In genomic region chr12:123435636-123436016, GRCh38 we compare ENCODE assay signal across 8 cellular contexts. TPM values are rescaled to one million over a fixed set of nuclear protein-coding genes. Genes with fewer than 3 reads are reported as not detected.
DNase-seq lines count a peak whose midpoint lies in the region; ATAC-seq and TF ChIP-seq lines count a peak whose summit lies in the region.

No MANE protein-coding gene starts in this region.

- in situ Hi-C loops in astrocyte of the spinal cord (cut with HindIII; ENCODE audit: low sequenced_read_pairs) = no loop called here

- no peaks in the 10 kb centered on the region for H3K27me3 Mint-ChIP-seq in activated CD8-positive, alpha-beta memory T cell treated with anti-CD3 and anti-CD28 coated beads, Interleukin-2, amount 10 ng/mL, durations not matched to agents 7 days and 5 days

- H3K4me3 Mint-ChIP-seq in activated CD8-positive, alpha-beta memory T cell treated with anti-CD3 and anti-CD28 coated beads, Interleukin-2, amount 10 ng/mL, durations not matched to agents 7 days and 5 days = peak overlapping the region; percentile 89

- CTCF ChIA-PET in activated CD8-positive, alpha-beta memory T cell treated with anti-CD3 and anti-CD28 coated beads, Interleukin-2, amount 10 ng/mL, durations not matched to agents 7 days and 5 days (lab: Charles Lee) = interaction anchor here (0.8 to 3.6 kb wide), 8 partner anchors 8 to 70 kb away, joined by 3 to 15 read pairs (median 6); partner anchors contain the start of genes KMT5A and SNRNP35

- TF ChIP-seq CTCF in astrocyte of the spinal cord (IDR thresholded peaks at IDR 0.05; ENCODE audit: low read depth, low read length) = no peak
- TF ChIP-seq CTCF in lower leg skin (IDR thresholded peaks at IDR 0.05) = no peak
- TF ChIP-seq CTCF in tibial artery (IDR thresholded peaks at IDR 0.05) = no peak

- no peaks in the 10 kb centered on the region for H3K27me3 ChIP-seq in tibial artery

- H3K4me1 Mint-ChIP-seq in activated CD8-positive, alpha-beta memory T cell treated with anti-CD3 and anti-CD28 coated beads, Interleukin-2, amount 10 ng/mL, durations not matched to agents 7 days and 5 days = peaks cover 43% of the 10 kb centered on the region

- no peaks in the 10 kb centered on the region for H3K9me3 Mint-ChIP-seq in activated CD8-positive, alpha-beta memory T cell treated with anti-CD3 and anti-CD28 coated beads, Interleukin-2, amount 10 ng/mL, durations not matched to agents 7 days and 5 days (ENCODE audit: low read depth)

- H3K4me1 ChIP-seq in tibial artery = peaks cover 0 to 45% (median 29%) of the 10 kb centered on the region in 4 donors

- WGBS in lower leg skin, 2 donors = 43 to 48% methylated on average over 5 of the region's 5 CpGs

- H3K9me3 ChIP-seq in tibial artery = no peaks in the 10 kb centered on the region

- no peak for DNase-seq in activated CD8-positive, alpha-beta memory T cell treated with anti-CD3 and anti-CD28 coated beads, Interleukin-2, amount 10 ng/mL, durations not matched to agents 7 days and 5 days
- no peak for DNase-seq in activated CD8-positive, alpha-beta memory T cell treated with anti-CD3 and anti-CD28 coated beads, Interleukin-2, amount 50 U/mL, for 48 hours
- no peak for DNase-seq in astrocyte of the spinal cord (ENCODE audit: low read depth, low spot score)
- DNase-seq in lower leg skin (ENCODE audit: low spot score in 2 of 2) = no peak
- DNase-seq in tibial artery = no peak
- no peak for DNase-seq in putamen (ENCODE audit: low spot score)
- no peak for DNase-seq in cortex of kidney (lab: John Stamatoyannopoulos, UW)

- no peak for TF ChIP-seq POLR2A in lower leg skin (IDR thresholded peaks at IDR 0.05)

- peaks cover 5 to 13% (median 9%) of the 10 kb centered on the region in 3 donors for H3K36me3 ChIP-seq in tibial artery

- intact Hi-C loops in lower leg skin (cut with DNase I; ENCODE audit: low total_unique reads) (no loop called here), tibial artery (cut with DNase I; ENCODE audit: low total_unique reads) (loop anchor here (5.0 kb wide), 1 partner anchor 147 kb away; the partner anchor contains the start of gene TMED2)

- peak overlapping the region; percentile 95 for H3K27ac Mint-ChIP-seq in activated CD8-positive, alpha-beta memory T cell treated with anti-CD3 and anti-CD28 coated beads, Interleukin-2, amount 10 ng/mL, durations not matched to agents 7 days and 5 days

- peaks cover 13% of the 10 kb centered on the region for H3K36me3 Mint-ChIP-seq in activated CD8-positive, alpha-beta memory T cell treated with anti-CD3 and anti-CD28 coated beads, Interleukin-2, amount 10 ng/mL, durations not matched to agents 7 days and 5 days

- H3K27ac ChIP-seq in tibial artery = peak overlapping the region; percentile 90 to 94

- peak overlapping the region; percentile 86 for H3K4me3 ChIP-seq in astrocyte of the spinal cord (ENCODE audit: low read depth, low read length)
- peak overlapping the region; percentile 93 for H3K4me3 ChIP-seq in lower leg skin (ENCODE audit: low read depth, poor library complexity, severe bottlenecking)
- peak overlapping the region; percentile 90 for H3K4me3 ChIP-seq in tibial artery

- ATAC-seq in activated CD8-positive, alpha-beta memory T cell treated with anti-CD3 and anti-CD28 coated beads, Interleukin-2, amount 10 ng/mL, durations not matched to agents 7 days and 5 days = no peak
- ATAC-seq in GM21526 (IDR thresholded peaks at IDR 0.05; ENCODE audit: low FRiP score, unreplicated experiment) = no peak

RNA-seq across cellular contexts. Expression of gene RILPL2, which starts 0.9 kb away (rescaled TPM):
- total RNA-seq in activated CD8-positive, alpha-beta memory T cell treated with anti-CD3 and anti-CD28 coated beads, Interleukin-2, amount 10 ng/mL, durations not matched to agents 7 days and 5 days = 10 to 100 TPM in 1 of 2 experiments, 1 to 10 TPM in 1; 6.3 to 11.3 TPM
- total RNA-seq in lower leg skin = 1 to 10 TPM; 2.8 to 5.6 (median 4.2) TPM

RNA-seq across cellular contexts. Expression of gene SNRNP35, which starts 22.3 kb away (rescaled TPM):
- total RNA-seq in activated CD8-positive, alpha-beta memory T cell treated with anti-CD3 and anti-CD28 coated beads, Interleukin-2, amount 10 ng/mL, durations not matched to agents 7 days and 5 days = 10 to 100 TPM; 31.0 to 32.1 TPM
- 10 to 100 TPM; 15.6 to 43.1 (median 22.9) TPM for total RNA-seq in lower leg skin

RNA-seq across cellular contexts. Expression of gene KMT5A, which starts 51.7 kb away (rescaled TPM):
- 10 to 100 TPM; 76.3 to 79.3 TPM for total RNA-seq in activated CD8-positive, alpha-beta memory T cell treated with anti-CD3 and anti-CD28 coated beads, Interleukin-2, amount 10 ng/mL, durations not matched to agents 7 days and 5 days
- total RNA-seq in lower leg skin = 10 to 100 TPM; 49.3 to 69.3 (median 62.5) TPM
